Comparison of ENCODE assay signal across 1 cellular context in genomic region chr1:244730153-244730933, GRCh38.
A peak's percentile ranks its signal among the peaks of the same experiment; 100 is the strongest.
TF ChIP-seq lines count a peak whose summit lies in the region.

No MANE protein-coding gene starts in this region.

TF ChIP-seq in HepG2, 621 proteins besides CTCF, POLR2A, EP300 and RAD21 (continued from another document):
- TF ChIP-seq AFF4 (CRISPR knock-in tag; IDR thresholded peaks at IDR 0.05), result no peak
- TF ChIP-seq KAT7 (CRISPR knock-in tag; IDR thresholded peaks at IDR 0.05; ENCODE audit: borderline replicate concordance), result no peak
- no peak for TF ChIP-seq IRX3 (CRISPR knock-in tag; IDR thresholded peaks at IDR 0.05; ENCODE audit: borderline replicate concordance, low read depth)
- peak; percentile 58 for TF ChIP-seq ZFY (CRISPR knock-in tag; IDR thresholded peaks at IDR 0.05)
- TF ChIP-seq NFYB (CRISPR knock-in tag; IDR thresholded peaks at IDR 0.05), result no peak
- TF ChIP-seq ZNF543 (CRISPR knock-in tag; IDR thresholded peaks at IDR 0.05), result no peak
- TF ChIP-seq ZNF687 (CRISPR knock-in tag; IDR thresholded peaks at IDR 0.05), result peak; percentile 62
- TF ChIP-seq ZFX (CRISPR knock-in tag; IDR thresholded peaks at IDR 0.05; ENCODE audit: low read depth), result peak; percentile 44; the same call in 1 of the 2 replicates
- TF ChIP-seq MAX (IDR thresholded peaks at IDR 0.05), result peak; percentile 44
- peak; percentile 25; the same call in 1 of the 2 replicates for TF ChIP-seq ATF7-NPFF (CRISPR knock-in tag; IDR thresholded peaks at IDR 0.05; ENCODE audit: low read depth)
- no peak for TF ChIP-seq IRF2 (CRISPR knock-in tag; IDR thresholded peaks at IDR 0.05)
- no peak for TF ChIP-seq PLRG1 (conservative IDR thresholded peaks at IDR 0.05)
- no peak for TF ChIP-seq ZNF780A (CRISPR knock-in tag; IDR thresholded peaks at IDR 0.05)
- TF ChIP-seq ARHGAP35 (CRISPR knock-in tag; IDR thresholded peaks at IDR 0.05; ENCODE audit: borderline replicate concordance), result no peak
- peak; percentile 66 for TF ChIP-seq ZNF777 (CRISPR knock-in tag; IDR thresholded peaks at IDR 0.05)
- no peak for TF ChIP-seq MXD3 (CRISPR knock-in tag; IDR thresholded peaks at IDR 0.05)
- TF ChIP-seq PREB (CRISPR knock-in tag; IDR thresholded peaks at IDR 0.05), result no peak
- TF ChIP-seq PRMT3 (CRISPR knock-in tag; IDR thresholded peaks at IDR 0.05; ENCODE audit: borderline replicate concordance, low read depth), result 0 out of 2 replicates have a peak, but pooled peaks have one; percentile 25
- TF ChIP-seq BATF2 (CRISPR knock-in tag; IDR thresholded peaks at IDR 0.05), result no peak
